Comparison of ENCODE assay signal across 8 cellular contexts in genomic region chr1:50968021-50968883, GRCh38. TPM values are rescaled to one million over a fixed set of nuclear protein-coding genes. Genes with fewer than 3 reads are reported as not detected.
DNase-seq lines count a peak whose midpoint lies in the region; ATAC-seq and TF ChIP-seq lines count a peak whose summit lies in the region.

No MANE protein-coding gene starts in this region.

- intact Hi-C loops in activated CD4-positive, alpha-beta T cell treated with anti-CD3 and anti-CD28 coated beads for 36 hours (cut with DNase I, micrococcal nuclease) = loop anchor here (1.0 to 5.0 kb wide), 10 partner anchors 8 to 1089 kb away; partner anchors contain the start of genes FAF1 (in 2 of the 2), RNF11 (in 2 of the 2), BTF3L4 (in 1 of the 2) and EPS15 (in 1 of the 2)
- intact Hi-C loops in left colon (cut with DNase I, micrococcal nuclease) = no loop called here

- CTCF ChIA-PET in activated CD4-positive, alpha-beta T cell treated with anti-CD3 and anti-CD28 coated beads for 36 hours (lab: Charles Lee) = interaction anchor here (0.6 to 3.8 kb wide), 4 partner anchors 8 to 83 kb away, joined by 3 to 21 read pairs (median 10); partner anchors contain the start of gene FAF1

- peaks cover 4% of the 10 kb centered on the region for H3K27me3 Mint-ChIP-seq in activated CD4-positive, alpha-beta T cell treated with anti-CD3 and anti-CD28 coated beads for 36 hours

- peak overlapping the region; percentile 84 for H3K27ac Mint-ChIP-seq in activated CD4-positive, alpha-beta T cell treated with anti-CD3 and anti-CD28 coated beads for 36 hours

- TF ChIP-seq CTCF in AG09319 (IDR thresholded peaks at IDR 0.05; ENCODE audit: low read depth, low read length) = peak; percentile 25
- TF ChIP-seq CTCF in choroid plexus epithelial cell (conservative IDR thresholded peaks at IDR 0.05; ENCODE audit: low read depth, low read length) = peak; percentile 46

- H3K4me1 Mint-ChIP-seq in activated CD4-positive, alpha-beta T cell treated with anti-CD3 and anti-CD28 coated beads for 36 hours = peaks cover 25% of the 10 kb centered on the region

- H3K9me3 Mint-ChIP-seq in activated CD4-positive, alpha-beta T cell treated with anti-CD3 and anti-CD28 coated beads for 36 hours (ENCODE audit: low read depth) = no peaks in the 10 kb centered on the region

- DNase-seq in AG09319 (ENCODE audit: extremely low read depth, low read depth) (peak; percentile 85), NCI-H446 (lab: John Stamatoyannopoulos, UW) (peak; percentile 90 to 97), choroid plexus epithelial cell (ENCODE audit: low read depth) (peak; percentile 92), left colon (peak; percentile 94)
- DNase-seq in activated CD4-positive, alpha-beta T cell treated with anti-CD3 and anti-CD28 coated beads for 36 hours = peak; percentile 88
- peak; percentile 68 to 76 for DNase-seq in stimulated activated CD4-positive, alpha-beta T cell treated with anti-CD3 and anti-CD28 coated beads, Interleukin-1b, Interleukin-23, amount 100 ng/mL, for 4 hours (ENCODE audit: low read depth in 2 of 2)

- ATAC-seq in GM19023 (IDR thresholded peaks at IDR 0.05; ENCODE audit: unreplicated experiment) (peak; percentile 68), HG03342 (IDR thresholded peaks at IDR 0.05; ENCODE audit: unreplicated experiment) (peak; percentile 61), left colon (peak; percentile 90)
- peak; percentile 83 for ATAC-seq in activated CD4-positive, alpha-beta T cell treated with anti-CD3 and anti-CD28 coated beads for 36 hours

- H3K4me3 Mint-ChIP-seq in activated CD4-positive, alpha-beta T cell treated with anti-CD3 and anti-CD28 coated beads for 36 hours = peak overlapping the region; percentile 93

- POLR2A ChIA-PET in activated CD4-positive, alpha-beta T cell treated with anti-CD3 and anti-CD28 coated beads for 36 hours (lab: Charles Lee) = interaction anchor here (0.5 to 2.1 kb wide), 3 partner anchors 8 to 204 kb away, joined by 3 to 8 read pairs (median 6); no protein-coding TSS in a partner anchor

- H3K36me3 Mint-ChIP-seq in activated CD4-positive, alpha-beta T cell treated with anti-CD3 and anti-CD28 coated beads for 36 hours (ENCODE audit: low read depth) = no peaks in the 10 kb centered on the region

- peak overlapping the region; percentile 84 for H3K4me3 ChIP-seq in choroid plexus epithelial cell (ENCODE audit: low read depth, low read length)

RNA-seq across cellular contexts. Expression of gene CDKN2C, which starts 1.8 kb away (rescaled TPM):
- total RNA-seq in activated CD4-positive, alpha-beta T cell treated with anti-CD3 and anti-CD28 coated beads for 36 hours = 10 to 100 TPM in 1 of 2 experiments, 1 to 10 TPM in 1; 9.2 to 12.0 TPM
- total RNA-seq in left colon = 1 to 10 TPM; 5.8 to 6.4 TPM

RNA-seq across cellular contexts. Expression of gene FAF1, which starts 8.2 kb away (rescaled TPM):
- 10 to 100 TPM; 64.5 to 73.1 TPM for total RNA-seq in activated CD4-positive, alpha-beta T cell treated with anti-CD3 and anti-CD28 coated beads for 36 hours
- total RNA-seq in left colon = 10 to 100 TPM; 48.8 to 52.6 TPM

Comparison
In these comparisons a context has a peak if more than half of its experiments do, and no peak if none do; other contexts are left out.
1. Peak in every context shown above with its lines: DNase-seq, ATAC-seq and H3K4me3 ChIP-seq.
2. intact Hi-C loops: an anchor here in activated CD4-positive, alpha-beta T cell treated with anti-CD3 and anti-CD28 coated beads for 36 hours (1.0 to 5.0 kb wide); none called in left colon.